23 cellular contexts compared by ENCODE assay signal in the genomic region with DNA sequence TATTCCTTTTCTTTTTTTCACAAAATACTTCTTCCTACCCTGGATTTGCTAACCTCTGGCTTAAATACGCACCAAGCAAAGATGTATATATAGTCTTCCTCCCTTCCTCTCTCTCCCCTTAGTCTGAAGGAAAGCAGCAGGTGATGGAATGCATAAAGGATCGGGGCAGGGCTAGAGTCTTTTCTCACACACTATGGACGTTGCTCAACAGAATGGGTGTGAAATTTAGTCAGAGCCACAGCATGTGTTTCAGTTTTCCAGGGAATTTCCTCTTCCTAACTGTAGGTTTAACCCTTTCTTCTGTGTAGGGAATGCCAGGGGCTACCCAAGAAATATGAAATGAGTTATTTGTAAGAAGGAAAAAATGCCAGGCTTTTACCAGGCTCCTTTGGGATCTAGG.
DNase-seq lines count a peak whose midpoint lies in the region; ATAC-seq and TF ChIP-seq lines count a peak whose summit lies in the region.
"Had no signal": no experiment of that assay in that cellular context is flagged by ENCODE, and none has a peak within 500 bp of the region (broad histone marks: within the 10 kb centered on the region; RNA-seq: fewer than 3 reads in every experiment).

No MANE protein-coding gene starts in this region.

- H3K36me3 ChIP-seq in GM23338 (ENCODE audit: insufficient read depth) (no peaks in the 10 kb centered on the region), adipocyte (ENCODE audit: control insufficient read depth, insufficient read depth, low read length, severe bottlenecking) (peaks cover 1% of the 10 kb centered on the region), osteoblast (ENCODE audit: insufficient read depth, low read length) (peaks cover 4% of the 10 kb centered on the region), BE2C (no peaks in the 10 kb centered on the region; the same call in 1 of the 2 replicates), right atrium auricular region (no peaks in the 10 kb centered on the region)

- H4K20me1 ChIP-seq in GM23338 (replicated peaks; ENCODE audit: insufficient read depth): peaks cover 37% of the 10 kb centered on the region
- peaks cover 77% of the 10 kb centered on the region for H4K20me1 ChIP-seq in osteoblast (ENCODE audit: insufficient read depth, low read length)

- TF ChIP-seq CTCF in GM23338 (conservative IDR thresholded peaks at IDR 0.05; ENCODE audit: low read depth in 2 of 2): no peak
- TF ChIP-seq CTCF in fibroblast of pulmonary artery (IDR thresholded peaks at IDR 0.05; ENCODE audit: low read length, missing control alignments): no peak
- no peak for TF ChIP-seq CTCF in osteoblast (IDR thresholded peaks at IDR 0.05; ENCODE audit: extremely low read depth, low read depth, low read length)
- TF ChIP-seq CTCF in BE2C (IDR thresholded peaks at IDR 0.05; ENCODE audit: low read depth, low read length): no peak
- TF ChIP-seq CTCF in right atrium auricular region (IDR thresholded peaks at IDR 0.05): no peak

- H3K9me3 ChIP-seq in adipocyte (ENCODE audit: control insufficient read depth, low read length) (no peaks in the 10 kb centered on the region), osteoblast (ENCODE audit: low read depth, low read length) (no peaks in the 10 kb centered on the region), BE2C (no peaks in the 10 kb centered on the region), right atrium auricular region (no peaks in the 10 kb centered on the region)
- H3K9me3 ChIP-seq: upper lobe of left lung had no signal

- no peak overlapping the region for H3K27ac Mint-ChIP-seq in GM23338
- H3K27ac Mint-ChIP-seq: activated CD4-positive, alpha-beta T cell treated with anti-CD3 and anti-CD28 coated beads for 36 hours; activated T-cell treated with anti-CD3 and anti-CD28 coated beads, Interleukin-2, amount 50 U/mL, for 72 hours; B cell; HFFc6 had no signal

- no peak overlapping the region for H3K4me3 Mint-ChIP-seq in GM23338
- H3K4me3 Mint-ChIP-seq: activated CD4-positive, alpha-beta T cell treated with anti-CD3 and anti-CD28 coated beads for 36 hours; activated T-cell treated with anti-CD3 and anti-CD28 coated beads, Interleukin-2, amount 50 U/mL, for 72 hours; B cell; HFFc6 had no signal

- no peak overlapping the region for H3K4me3 ChIP-seq in GM23338
- no peak overlapping the region for H3K4me3 ChIP-seq in adipocyte (ENCODE audit: low read length)
- no peak overlapping the region for H3K4me3 ChIP-seq in fibroblast of pulmonary artery (replicated peaks; ENCODE audit: low read depth, low read length)
- H3K4me3 ChIP-seq in osteoblast (ENCODE audit: insufficient read depth, low read length): no peak overlapping the region
- H3K4me3 ChIP-seq in BE2C (ENCODE audit: low read depth, low read length): no peak overlapping the region
- no peak overlapping the region for H3K4me3 ChIP-seq in right atrium auricular region
- H3K4me3 ChIP-seq: upper lobe of left lung had no signal

- H3K27me3 ChIP-seq in GM23338 (ENCODE audit: insufficient read depth) (no peaks in the 10 kb centered on the region), adipocyte (replicated peaks; ENCODE audit: control insufficient read depth, insufficient read depth, low read length) (no peaks in the 10 kb centered on the region), osteoblast (ENCODE audit: insufficient read depth, low read length) (no peaks in the 10 kb centered on the region), BE2C (no peaks in the 10 kb centered on the region), right atrium auricular region (no peaks in the 10 kb centered on the region)
- H3K27me3 ChIP-seq: upper lobe of left lung had no signal

- H3K27me3 Mint-ChIP-seq in GM23338 (ENCODE audit: insufficient read depth, low read depth, poor library complexity): no peaks in the 10 kb centered on the region
- H3K27me3 Mint-ChIP-seq: activated CD4-positive, alpha-beta T cell treated with anti-CD3 and anti-CD28 coated beads for 36 hours; B cell had no signal

- no peaks in the 10 kb centered on the region; the same call in 2 of the 3 replicates for H3K9me3 Mint-ChIP-seq in GM23338
- H3K9me3 Mint-ChIP-seq: activated T-cell treated with anti-CD3 and anti-CD28 coated beads, Interleukin-2, amount 50 U/mL, for 72 hours; HFFc6 had no signal

- 0 out of 2 replicates have a peak, but pooled peaks cover 5% of the 10 kb centered on the region for H3K79me2 ChIP-seq in GM23338 (replicated peaks; ENCODE audit: insufficient read depth)
- H3K79me2 ChIP-seq in osteoblast (ENCODE audit: insufficient read depth, low read length): peaks cover 91% of the 10 kb centered on the region

- 0 out of 2 replicates have a peak, but pooled peaks cover 4% of the 10 kb centered on the region for H3F3A ChIP-seq in GM23338 (replicated peaks; ENCODE audit: low read depth)

- H2AFZ ChIP-seq in GM23338 (no peak overlapping the region), osteoblast (ENCODE audit: low read length) (no peak overlapping the region)

- H3K27ac ChIP-seq in GM23338 (ENCODE audit: low read depth): no peak overlapping the region
- H3K27ac ChIP-seq in osteoblast (ENCODE audit: low read depth, low read length): no peak overlapping the region
- no peak overlapping the region for H3K27ac ChIP-seq in right atrium auricular region
- H3K27ac ChIP-seq: upper lobe of left lung had no signal

- no peaks in the 10 kb centered on the region for H3K36me3 Mint-ChIP-seq in GM23338 (ENCODE audit: low read depth)

- H3K4me2 ChIP-seq in GM23338 (no peak overlapping the region), osteoblast (ENCODE audit: insufficient read depth, low read length) (no peak overlapping the region)

- ATAC-seq in GM23338: peak; percentile 84
- ATAC-seq in GM18520 (IDR thresholded peaks at IDR 0.05; ENCODE audit: unreplicated experiment): no peak
- no peak for ATAC-seq in HG03565 (IDR thresholded peaks at IDR 0.05; ENCODE audit: unreplicated experiment)
- ATAC-seq: activated CD4-positive, alpha-beta T cell treated with anti-CD3 and anti-CD28 coated beads for 36 hours; activated T-cell treated with anti-CD3 and anti-CD28 coated beads, Interleukin-2, amount 50 U/mL, for 72 hours; left ventricle myocardium superior had no signal

- no peaks in the 10 kb centered on the region for H3K9me2 ChIP-seq in GM23338 (ENCODE audit: insufficient read depth)

- H3K9ac ChIP-seq in adipocyte (ENCODE audit: low read length): no peak overlapping the region

- DNase-seq in GM23338 (ENCODE audit: low spot score) (no peak), adipocyte (ENCODE audit: low read depth) (peak; percentile 26), fibroblast of pulmonary artery (ENCODE audit: low read depth) (peak; percentile 32), osteoblast (ENCODE audit: insufficient read length, low spot score, missing footprints) (peak; percentile 22), BE2C (no peak), right atrium auricular region (ENCODE audit: low spot score) (no peak)
- DNase-seq: activated CD4-positive, alpha-beta T cell treated with anti-CD3 and anti-CD28 coated beads for 36 hours; activated naive CD4-positive, alpha-beta T cell treated with anti-CD3 and anti-CD28 coated beads, Interleukin-2, amount 50 U/mL, for 16 hours; activated T-cell treated with anti-CD3 and anti-CD28 coated beads, Interleukin-2, amount 50 U/mL, for 72 hours; cortex of kidney; DND-41; HFFc6; left ventricle myocardium superior; MM.1S; NCI-H146; NCI-H2171; NCI-H526 treated with DMSO at 0.1 percent for 48 hours; nucleus accumbens; Right ventricle myocardium superior; upper lobe of left lung had no signal

- H3K4me1 ChIP-seq in GM23338 (ENCODE audit: insufficient read depth) (no peaks in the 10 kb centered on the region), adipocyte (ENCODE audit: control insufficient read depth, insufficient read depth, low read length) (peaks cover 5% of the 10 kb centered on the region), osteoblast (ENCODE audit: insufficient read depth, low read length) (peaks cover 10% of the 10 kb centered on the region), BE2C (no peaks in the 10 kb centered on the region), right atrium auricular region (peaks cover 0 to 17% of the 10 kb centered on the region in 2 donors)

- peaks cover 16% of the 10 kb centered on the region; the same call in 2 of the 3 replicates for H3K4me1 Mint-ChIP-seq in GM23338

TF ChIP-seq in GM23338, 12 proteins besides CTCF, POLR2A, EP300 and RAD21:
- no peak for TF ChIP-seq ZNF331 (CRISPR knock-in tag; IDR thresholded peaks at IDR 0.05; ENCODE audit: low read depth)
- TF ChIP-seq REST (IDR thresholded peaks at IDR 0.05; ENCODE audit: unreplicated experiment): no peak
- TF ChIP-seq NANOG (IDR thresholded peaks at IDR 0.05; ENCODE audit: borderline replicate concordance): no peak
- no peak for TF ChIP-seq CREB1 (CRISPR knock-in tag; IDR thresholded peaks at IDR 0.05; ENCODE audit: low read depth)
- no peak for TF ChIP-seq JUNB (IDR thresholded peaks at IDR 0.05; ENCODE audit: unreplicated experiment)
- no peak for TF ChIP-seq ZNF114 (CRISPR knock-in tag; IDR thresholded peaks at IDR 0.05)
- TF ChIP-seq EZH2phosphoT487 (IDR thresholded peaks at IDR 0.05; ENCODE audit: unreplicated experiment): no peak
- TF ChIP-seq STAT1 (IDR thresholded peaks at IDR 0.05; ENCODE audit: unreplicated experiment): no peak

Comparison
In these comparisons a context has a peak if more than half of its experiments do, and no peak if none do; other contexts are left out.
1. DNase-seq: peak in adipocyte (single experiment), fibroblast of pulmonary artery (single experiment) and osteoblast (single experiment); none in GM23338 (single experiment), BE2C (single experiment) and right atrium auricular region (single experiment).